19 cellular contexts compared by ENCODE assay signal in genomic region chr9:95819636-95820035, GRCh38. TPM values are rescaled to one million over a fixed set of nuclear protein-coding genes. Genes with fewer than 3 reads are reported as not detected.
DNase-seq lines count a peak whose midpoint lies in the region; ATAC-seq and TF ChIP-seq lines count a peak whose summit lies in the region.
"Had no signal": no experiment of that assay in that cellular context is flagged by ENCODE, and none has a peak within 500 bp of the region (broad histone marks: within the 10 kb centered on the region; RNA-seq: fewer than 3 reads in every experiment).

No MANE protein-coding gene starts in this region.

- peak overlapping the region; percentile 31 for H2BK12ac ChIP-seq in trophoblast cell (ENCODE audit: low read length)

- dilution Hi-C loops in mammary epithelial cell (cut with HindIII; ENCODE audit: low sequenced_read_pairs): no loop called here

- H4K91ac ChIP-seq in trophoblast cell (ENCODE audit: low read depth, low read length): no peak overlapping the region

- no peaks in the 10 kb centered on the region for H3K9me3 ChIP-seq in trophoblast cell (ENCODE audit: insufficient read depth, low read depth, low read length)
- H3K9me3 ChIP-seq in mammary epithelial cell (replicated peaks; ENCODE audit: insufficient read depth, low read length): no peaks in the 10 kb centered on the region
- H3K9me3 ChIP-seq: A549; BLaER1 treated with 17β-estradiol and CSF1 and Interleukin-3, amounts not matched to agents 10 nM and 100 nM; SJSA1 had no signal

- no peak overlapping the region for H2BK120ac ChIP-seq in trophoblast cell (ENCODE audit: insufficient read depth, low read length, poor library complexity)

- H3K27me3 ChIP-seq in H7 (ENCODE audit: control insufficient read depth, insufficient read depth, low read length) (no peaks in the 10 kb centered on the region; the same call in 1 of the 2 replicates), trophoblast cell (ENCODE audit: insufficient read depth, low read length) (no peaks in the 10 kb centered on the region), mammary epithelial cell (ENCODE audit: insufficient read depth, low read length) (no peaks in the 10 kb centered on the region)
- H3K27me3 ChIP-seq: BLaER1 treated with 17β-estradiol and CSF1 and Interleukin-3, amounts not matched to agents 10 nM and 100 nM; SJSA1 had no signal

- intact Hi-C loops in mammary epithelial cell (cut with micrococcal nuclease): no loop called here

- no peak overlapping the region for H3K18ac ChIP-seq in trophoblast cell (ENCODE audit: low read length)

- BruUV-seq in mammary epithelial cell (replicated peaks; lab: Mats Ljungman, UMichigan): no TSS peak

- H3K36me3 Mint-ChIP-seq in activated CD8-positive, alpha-beta memory T cell treated with anti-CD3 and anti-CD28 coated beads, Interleukin-2, amount 10 ng/mL, durations not matched to agents 7 days and 5 days: peaks cover 11% of the 10 kb centered on the region

- H4K20me1 ChIP-seq in mammary epithelial cell (ENCODE audit: insufficient read depth, low read length): no peaks in the 10 kb centered on the region
- H4K20me1 ChIP-seq: BLaER1 treated with 17β-estradiol and CSF1 and Interleukin-3, amounts not matched to agents 10 nM and 100 nM had no signal

- H2AFZ ChIP-seq in trophoblast cell (ENCODE audit: insufficient read depth, low read length, poor library complexity) (no peak overlapping the region), mammary epithelial cell (ENCODE audit: low read depth, low read length) (no peak overlapping the region)

- WGBS in trophoblast cell (ENCODE audit: extremely low coverage, insufficient coverage, insufficient read length): no CpG with 5 or more reads among the region's 10 CpGs
- 79% methylated on average over 8 of the region's 10 CpGs for WGBS in mammary epithelial cell (ENCODE audit: low coverage, missing lambda C conversion rate)

- H3K27ac Mint-ChIP-seq in activated CD8-positive, alpha-beta memory T cell treated with anti-CD3 and anti-CD28 coated beads, Interleukin-2, amount 10 ng/mL, durations not matched to agents 7 days and 5 days: no peak overlapping the region

- no peak overlapping the region for H3K23ac ChIP-seq in trophoblast cell (ENCODE audit: low read length)

- H3K27ac ChIP-seq in trophoblast cell (ENCODE audit: low read depth, low read length) (peak overlapping the region; percentile 3), mammary epithelial cell (ENCODE audit: insufficient read depth, low read depth, low read length) (no peak overlapping the region)
- H3K27ac ChIP-seq: A549; BLaER1 treated with 17β-estradiol and CSF1 and Interleukin-3, amounts not matched to agents 10 nM and 100 nM; SJSA1 had no signal

- ATAC-seq in activated CD8-positive, alpha-beta memory T cell treated with anti-CD3 and anti-CD28 coated beads, Interleukin-2, amount 10 ng/mL, durations not matched to agents 7 days and 5 days: no peak
- ATAC-seq in HG02840 (IDR thresholded peaks at IDR 0.05; ENCODE audit: low FRiP score, unreplicated experiment): no peak
- ATAC-seq: A549 had no signal

- H3K36me3 ChIP-seq in H7 (replicated peaks; ENCODE audit: control insufficient read depth, insufficient read depth, low read length) (no peaks in the 10 kb centered on the region), trophoblast cell (ENCODE audit: control insufficient read depth in 1 of 2, insufficient read depth in 2 of 2, low read length in 2 of 2) (no peaks in the 10 kb centered on the region), mammary epithelial cell (ENCODE audit: insufficient read depth, low read length) (no peaks in the 10 kb centered on the region)
- H3K36me3 ChIP-seq: SJSA1 had no signal

- H3K27me3 Mint-ChIP-seq in activated CD8-positive, alpha-beta memory T cell treated with anti-CD3 and anti-CD28 coated beads, Interleukin-2, amount 10 ng/mL, durations not matched to agents 7 days and 5 days: peaks cover 27% of the 10 kb centered on the region

- H3K4me1 Mint-ChIP-seq in activated CD8-positive, alpha-beta memory T cell treated with anti-CD3 and anti-CD28 coated beads, Interleukin-2, amount 10 ng/mL, durations not matched to agents 7 days and 5 days: peaks cover 35% of the 10 kb centered on the region

- no peak overlapping the region for H3K4me3 Mint-ChIP-seq in activated CD8-positive, alpha-beta memory T cell treated with anti-CD3 and anti-CD28 coated beads, Interleukin-2, amount 10 ng/mL, durations not matched to agents 7 days and 5 days

- H3K4ac ChIP-seq in trophoblast cell (ENCODE audit: low read depth, low read length): no peak overlapping the region

- H3K9me3 Mint-ChIP-seq in activated CD8-positive, alpha-beta memory T cell treated with anti-CD3 and anti-CD28 coated beads, Interleukin-2, amount 10 ng/mL, durations not matched to agents 7 days and 5 days (ENCODE audit: low read depth): peaks cover 5% of the 10 kb centered on the region

- peaks cover 9% of the 10 kb centered on the region for H3K79me1 ChIP-seq in trophoblast cell (ENCODE audit: low read length)

- H3K4me1 ChIP-seq in trophoblast cell (ENCODE audit: control insufficient read depth in 1 of 2, insufficient read depth in 2 of 2, low read length in 2 of 2) (peaks cover 31 to 49% of the 10 kb centered on the region in 2 experiments), mammary epithelial cell (ENCODE audit: insufficient read depth, low read length) (no peaks in the 10 kb centered on the region)

- no peak overlapping the region for H3K4me3 ChIP-seq in H7 (ENCODE audit: insufficient read depth, low read depth, low read length)
- no peak overlapping the region for H3K4me3 ChIP-seq in trophoblast cell (ENCODE audit: low read depth, low read length)
- no peak overlapping the region for H3K4me3 ChIP-seq in mammary epithelial cell (replicated peaks in 1 of 3; ENCODE audit: insufficient read depth in 1 of 3, low read depth in 2 of 3, low read length in 3 of 3)
- H3K4me3 ChIP-seq: A549; BLaER1 treated with 17β-estradiol and CSF1 and Interleukin-3, amounts not matched to agents 10 nM and 100 nM; SJSA1 had no signal

- H3K4me2 ChIP-seq in trophoblast cell (ENCODE audit: low read length) (peak overlapping the region; percentile 10), mammary epithelial cell (ENCODE audit: insufficient read depth, low read depth, low read length) (no peak overlapping the region)
- H3K4me2 ChIP-seq: A549; BLaER1 treated with 17β-estradiol and CSF1 and Interleukin-3, amounts not matched to agents 10 nM and 100 nM had no signal

- H2AK5ac ChIP-seq in trophoblast cell (ENCODE audit: low read length): no peak overlapping the region

- H3K79me2 ChIP-seq in trophoblast cell (ENCODE audit: control insufficient read depth, insufficient read depth, low read length, poor library complexity): peaks cover 1% of the 10 kb centered on the region
- H3K79me2 ChIP-seq in mammary epithelial cell (ENCODE audit: insufficient read depth, low read length): no peaks in the 10 kb centered on the region

- DNase-seq in H7 (peak; percentile 60), astrocyte of the hippocampus (ENCODE audit: low read depth, low spot score) (peak; percentile 12), iPS DF 19.7 (ENCODE audit: low read depth, low spot score) (peak; percentile 15), trophoblast cell (peak in 1 of 2 donors; percentile 47), NCI-H82 (lab: John Stamatoyannopoulos, UW) (no peak), mammary epithelial cell (no peak)
- no peak for DNase-seq in activated CD8-positive, alpha-beta memory T cell treated with anti-CD3 and anti-CD28 coated beads, Interleukin-2, amount 10 ng/mL, durations not matched to agents 7 days and 5 days
- DNase-seq: DMS 273 treated with DMSO at 0.1 percent for 48 hours, IMR-90, Karpas-422, MM.1S, NCI-H1105, NCI-H1694, NCI-H2227 treated with DMSO at 0.1 percent for 48 hours, NCI-H526 had no signal

- TF ChIP-seq CTCF in mammary epithelial cell (conservative IDR thresholded peaks at IDR 0.05 in 1 of 2, IDR thresholded peaks at IDR 0.05 in 1 of 2; ENCODE audit: extremely low read depth in 1 of 2, insufficient read depth in 1 of 2, low read depth in 1 of 2, low read length in 2 of 2): no peak

- H3K9ac ChIP-seq in trophoblast cell (ENCODE audit: low read length) (no peak overlapping the region), mammary epithelial cell (ENCODE audit: insufficient read depth, low read length) (no peak overlapping the region)
- H3K9ac ChIP-seq: BLaER1 treated with 17β-estradiol and CSF1 and Interleukin-3, amounts not matched to agents 10 nM and 100 nM had no signal

- in situ Hi-C loops in mammary epithelial cell (cut with MboI; ENCODE audit: low sequenced_read_pairs in 2 of 2): no loop called here

- no peak overlapping the region for H4K12ac ChIP-seq in trophoblast cell (ENCODE audit: low read depth, low read length)

- H3K14ac ChIP-seq in trophoblast cell (ENCODE audit: low read length): no peak overlapping the region

- H4K8ac ChIP-seq in trophoblast cell (ENCODE audit: low read depth, low read length): no peak overlapping the region

- H2BK5ac ChIP-seq in trophoblast cell (ENCODE audit: low read depth, low read length, poor library complexity): no peak overlapping the region

- CTCF ChIA-PET in activated CD8-positive, alpha-beta memory T cell treated with anti-CD3 and anti-CD28 coated beads, Interleukin-2, amount 10 ng/mL, durations not matched to agents 7 days and 5 days (lab: Charles Lee): no interaction called here
- CTCF ChIA-PET in mammary epithelial cell (lab: Charles Lee; ENCODE audit: low non-redundant PET): no interaction called here

RNA-seq across cellular contexts. Expression of gene ERCC6L2, which starts 55.9 kb away (rescaled TPM):
- total RNA-seq in H7 (2014; rRNA removed; shearing (Covaris generic)): 28.3 and 38.6 TPM in 2 replicates
- polyA plus RNA-seq in trophoblast cell (2013): 15.7 and 17.1 TPM in 2 replicates
- 10 to 100 TPM; 33.0 to 38.5 TPM for total RNA-seq in activated CD8-positive, alpha-beta memory T cell treated with anti-CD3 and anti-CD28 coated beads, Interleukin-2, amount 10 ng/mL, durations not matched to agents 7 days and 5 days
- 10 to 100 TPM; 28.9 to 73.5 TPM for total RNA-seq in mammary epithelial cell
- polyA plus RNA-seq in mammary epithelial cell: 16.4 TPM
- polyA minus RNA-seq in mammary epithelial cell: 27.8 TPM

Comparison
In these comparisons a context has a peak if more than half of its experiments do, and no peak if none do; other contexts are left out.
1. DNase-seq: peak in H7 (single experiment), astrocyte of the hippocampus (single experiment) and iPS DF 19.7 (single experiment); none in NCI-H82 (single experiment), activated CD8-positive, alpha-beta memory T cell treated with anti-CD3 and anti-CD28 coated beads, Interleukin-2, amount 10 ng/mL, durations not matched to agents 7 days and 5 days (single experiment) and mammary epithelial cell (single experiment).